In the genomic region with DNA sequence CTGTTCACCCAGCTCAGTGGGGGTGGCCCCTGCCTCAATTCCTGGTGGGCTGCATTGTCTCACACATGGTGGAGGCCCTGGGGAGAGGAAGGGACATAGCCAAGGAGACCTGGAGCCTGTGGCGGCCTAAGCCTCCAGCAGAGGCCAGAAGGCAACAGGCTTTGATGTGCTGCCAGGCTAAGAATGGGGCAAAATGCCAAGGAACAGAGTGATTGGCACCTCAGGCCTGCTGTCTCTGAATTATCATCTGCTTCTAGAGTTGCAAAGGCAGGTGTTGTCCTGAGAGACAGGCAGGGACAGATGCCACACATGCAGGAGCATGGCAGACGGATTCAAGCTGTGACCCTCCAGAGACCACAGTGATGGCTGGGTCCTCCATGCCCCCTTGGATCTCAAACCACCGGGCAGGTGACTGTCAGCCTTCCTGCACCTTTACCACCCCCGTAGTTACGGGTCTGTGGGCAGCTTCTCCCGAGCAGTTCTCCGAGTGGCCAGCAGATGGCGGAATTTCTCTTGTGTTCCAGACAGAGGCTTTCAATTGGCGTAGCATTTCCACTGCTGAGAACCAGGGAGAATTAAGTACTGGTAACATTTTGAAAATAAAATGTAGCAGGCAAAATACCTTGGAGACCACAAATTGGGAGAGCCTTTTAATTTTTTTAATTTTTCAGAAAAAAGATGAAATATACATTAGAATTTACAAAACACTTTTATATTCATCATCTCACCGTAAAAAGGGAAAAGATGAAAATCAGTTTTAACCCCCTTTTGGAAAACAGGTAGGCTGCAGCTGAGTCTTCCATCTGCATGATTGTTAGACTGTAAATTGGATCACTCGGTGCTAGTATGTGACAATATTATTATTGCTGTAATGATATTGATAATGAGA, we compare ENCODE assay signal across 9 cellular contexts.
DNase-seq lines count a peak whose midpoint lies in the region; ATAC-seq and TF ChIP-seq lines count a peak whose summit lies in the region.
"Had no signal": no experiment of that assay in that cellular context is flagged by ENCODE, and none has a peak within 500 bp of the region (broad histone marks: within the 10 kb centered on the region; RNA-seq: fewer than 3 reads in every experiment).

No MANE protein-coding gene starts in this region.

- H3K27ac Mint-ChIP-seq in CD8-positive, alpha-beta memory T cell = no peak overlapping the region
- H3K27ac Mint-ChIP-seq in activated CD8-positive, alpha-beta memory T cell treated with anti-CD3 and anti-CD28 coated beads, Interleukin-2, amount 10 ng/mL, durations not matched to agents 7 days and 5 days = no peak overlapping the region
- H3K27ac Mint-ChIP-seq: T-helper 1 cell treated with Interleukin-12 subunit alpha and Interleukin-12 subunit beta and Interleukin-4 antibody, amounts not matched to agents 30 μg/mL and 1 μg/mL, for 36 hours had no signal

- POLR2A ChIA-PET in CD8-positive, alpha-beta memory T cell (lab: Charles Lee) = no interaction called here

- no peak overlapping the region for H3K27ac ChIP-seq in CD8-positive, alpha-beta memory T cell (ENCODE audit: low read depth, low read length)

- H3K27me3 Mint-ChIP-seq in CD8-positive, alpha-beta memory T cell = no peaks in the 10 kb centered on the region
- H3K27me3 Mint-ChIP-seq in activated CD8-positive, alpha-beta memory T cell treated with anti-CD3 and anti-CD28 coated beads, Interleukin-2, amount 10 ng/mL, durations not matched to agents 7 days and 5 days = no peaks in the 10 kb centered on the region

- H3K36me3 Mint-ChIP-seq in CD8-positive, alpha-beta memory T cell = no peaks in the 10 kb centered on the region
- no peaks in the 10 kb centered on the region for H3K36me3 Mint-ChIP-seq in activated CD8-positive, alpha-beta memory T cell treated with anti-CD3 and anti-CD28 coated beads, Interleukin-2, amount 10 ng/mL, durations not matched to agents 7 days and 5 days

- H3K4me1 Mint-ChIP-seq in CD8-positive, alpha-beta memory T cell = peaks cover 0 to 4% (median 0%) of the 10 kb centered on the region in 3 donors
- peaks cover 3% of the 10 kb centered on the region for H3K4me1 Mint-ChIP-seq in activated CD8-positive, alpha-beta memory T cell treated with anti-CD3 and anti-CD28 coated beads, Interleukin-2, amount 10 ng/mL, durations not matched to agents 7 days and 5 days

- CTCF ChIA-PET in CD8-positive, alpha-beta memory T cell (lab: Charles Lee) = interaction anchor here (0.6 to 3.4 kb wide), 18 partner anchors 10 to 1806 kb away, joined by 3 to 21 read pairs (median 4); no protein-coding TSS in a partner anchor
- CTCF ChIA-PET in activated CD8-positive, alpha-beta memory T cell treated with anti-CD3 and anti-CD28 coated beads, Interleukin-2, amount 10 ng/mL, durations not matched to agents 7 days and 5 days (lab: Charles Lee) = interaction anchor here (0.7 to 4.8 kb wide), 29 partner anchors 9 to 394 kb away, joined by 3 to 42 read pairs (median 3); no protein-coding TSS in a partner anchor

- no peaks in the 10 kb centered on the region for H3K27me3 ChIP-seq in CD8-positive, alpha-beta memory T cell (ENCODE audit: insufficient read depth, low read length, poor library complexity, severe bottlenecking)

- H3K9me3 Mint-ChIP-seq in CD8-positive, alpha-beta memory T cell = no peaks in the 10 kb centered on the region
- no peaks in the 10 kb centered on the region for H3K9me3 Mint-ChIP-seq in activated CD8-positive, alpha-beta memory T cell treated with anti-CD3 and anti-CD28 coated beads, Interleukin-2, amount 10 ng/mL, durations not matched to agents 7 days and 5 days (ENCODE audit: low read depth)
- H3K9me3 Mint-ChIP-seq: T-helper 1 cell treated with Interleukin-12 subunit alpha and Interleukin-12 subunit beta and Interleukin-4 antibody, amounts not matched to agents 30 μg/mL and 1 μg/mL, for 36 hours had no signal

- ATAC-seq in GM19463 (IDR thresholded peaks at IDR 0.05; ENCODE audit: unreplicated experiment) = peak; percentile 84
- peak; percentile 85 for ATAC-seq in activated CD8-positive, alpha-beta memory T cell treated with anti-CD3 and anti-CD28 coated beads, Interleukin-2, amount 10 ng/mL, durations not matched to agents 7 days and 5 days

- peaks cover 9% of the 10 kb centered on the region for H3K4me1 ChIP-seq in CD8-positive, alpha-beta memory T cell (ENCODE audit: insufficient read depth, low read length)

- no peak overlapping the region for H3K4me3 ChIP-seq in CD8-positive, alpha-beta memory T cell (ENCODE audit: low read length)
- no peak overlapping the region for H3K4me3 ChIP-seq in epithelial cell of esophagus (ENCODE audit: low read length)

- H3K36me3 ChIP-seq in CD8-positive, alpha-beta memory T cell (ENCODE audit: insufficient read depth, low read length) = no peaks in the 10 kb centered on the region

- TF ChIP-seq CTCF in epithelial cell of esophagus (IDR thresholded peaks at IDR 0.05; ENCODE audit: insufficient read depth, low read depth, low read length, missing control alignments) = peak; percentile 98

- H3K9me3 ChIP-seq in CD8-positive, alpha-beta memory T cell (ENCODE audit: low read length) = no peaks in the 10 kb centered on the region

- DNase-seq in CD8-positive, alpha-beta memory T cell = peak; percentile 68 to 87 (median 77)
- DNase-seq in HT-29 (ENCODE audit: low spot score) (peak; percentile 82), NOMO-1 treated with DMSO at 0.1 percent for 48 hours (lab: John Stamatoyannopoulos, UW; ENCODE audit: unreplicated experiment) (peak; percentile 66), epithelial cell of esophagus (ENCODE audit: low read depth) (peak; percentile 83), myocyte (ENCODE audit: low read depth) (peak; percentile 94)
- DNase-seq in activated CD8-positive, alpha-beta memory T cell treated with anti-CD3 and anti-CD28 coated beads, Interleukin-2, amount 10 ng/mL, durations not matched to agents 7 days and 5 days = peak; percentile 87
- DNase-seq in stimulated activated CD8-positive, alpha-beta memory T cell treated with anti-CD3 and anti-CD28 coated beads, Interleukin-7, amount 100 ng/mL, for 1 hour (ENCODE audit: low read depth in 2 of 2) = peak; percentile 72 to 86

- H3K4me3 Mint-ChIP-seq in CD8-positive, alpha-beta memory T cell = no peak overlapping the region
- H3K4me3 Mint-ChIP-seq in activated CD8-positive, alpha-beta memory T cell treated with anti-CD3 and anti-CD28 coated beads, Interleukin-2, amount 10 ng/mL, durations not matched to agents 7 days and 5 days = no peak overlapping the region
- H3K4me3 Mint-ChIP-seq: T-helper 1 cell treated with Interleukin-12 subunit alpha and Interleukin-12 subunit beta and Interleukin-4 antibody, amounts not matched to agents 30 μg/mL and 1 μg/mL, for 36 hours had no signal
